ENCODE assay signal across 8 cellular contexts in genomic region chr14:32202941-32203882, GRCh38. TPM values are rescaled to one million over a fixed set of nuclear protein-coding genes. Genes with fewer than 3 reads are reported as not detected.
DNase-seq lines count a peak whose midpoint lies in the region; ATAC-seq and TF ChIP-seq lines count a peak whose summit lies in the region.

TSS of gene RNU6-8 (minus strand) at chr14:32203269.

- no peaks in the 10 kb centered on the region for H3K36me3 ChIP-seq in BLaER1

- no peaks in the 10 kb centered on the region for H3K9me3 ChIP-seq in BLaER1

- TF ChIP-seq POLR2A in lower leg skin (IDR thresholded peaks at IDR 0.05), result no peak

- WGBS in lower leg skin, 2 donors, result 0 to 3% methylated on average over 52 to 60 of the region's 60 CpGs

- H3K9ac ChIP-seq in BLaER1, result peak within 1 kb of the TSS; percentile 94

- ATAC-seq in GM19328 (IDR thresholded peaks at IDR 0.05; ENCODE audit: unreplicated experiment) (peak; percentile 66), HG03460 (IDR thresholded peaks at IDR 0.05; ENCODE audit: unreplicated experiment) (peak; percentile 54)

- no peaks in the 10 kb centered on the region for H4K20me1 ChIP-seq in BLaER1

- DNase-seq in NCI-H524 treated with DMSO at 0.1 percent for 48 hours (lab: John Stamatoyannopoulos, UW) (peak; percentile 89), dermis microvascular lymphatic vessel endothelial cell (ENCODE audit: low read depth in 2 of 2) (peak; percentile 67 to 88), lower leg skin (ENCODE audit: low spot score in 2 of 2) (peak; percentile 59 to 95)
- peak; percentile 81 to 86 for DNase-seq in activated CD4-positive, alpha-beta T cell treated with anti-CD3 and anti-CD28 coated beads, Interleukin-2, amount 50 U/mL, for 48 hours
- peak; percentile 84 to 89 for DNase-seq in stimulated activated CD4-positive, alpha-beta T cell treated with anti-CD3 and anti-CD28 coated beads, Interleukin-4, amount 100 ng/mL, for 4 hours

- no peaks in the 10 kb centered on the region for H3K27me3 ChIP-seq in BLaER1

- H3K4me2 ChIP-seq in BLaER1, result peak within 1 kb of the TSS; percentile 89

- TF ChIP-seq CTCF in lower leg skin (IDR thresholded peaks at IDR 0.05), result no peak

- peaks cover 22% of the 10 kb centered on the region for H3K4me1 ChIP-seq in BLaER1

- intact Hi-C loops in lower leg skin (cut with DNase I; ENCODE audit: low total_unique reads), result no loop called here

- H3K4me3 ChIP-seq in BLaER1 (peak within 1 kb of the TSS; percentile 80), lower leg skin (ENCODE audit: low read depth, poor library complexity, severe bottlenecking) (peak within 1 kb of the TSS; percentile 50)

- peak within 1 kb of the TSS; percentile 95 for H3K27ac ChIP-seq in BLaER1

RNA-seq across cellular contexts. Expression of gene RNU6-8, which starts in this region (rescaled TPM):
- total RNA-seq in dermis microvascular lymphatic vessel endothelial cell (not detected in 2 replicates), lower leg skin (not detected)

Comparison
In these comparisons a context has a peak if more than half of its experiments do, and no peak if none do; other contexts are left out.
1. Peak in every context shown above with its lines: DNase-seq, ATAC-seq, H3K4me3 ChIP-seq and H3K27ac ChIP-seq.
2. Peak in DNase-seq in dermis microvascular lymphatic vessel endothelial cell; RNA of the gene not detected or under 1 TPM.
3. Peak in DNase-seq and H3K4me3 ChIP-seq in lower leg skin; RNA of the gene not detected or under 1 TPM.